15 cellular contexts compared by ENCODE assay signal in genomic region chr7:39536926-39537325, GRCh38.
"Had no signal": no experiment of that assay in that cellular context is flagged by ENCODE, and none has a peak within 500 bp of the region (broad histone marks: within the 10 kb centered on the region; RNA-seq: fewer than 3 reads in every experiment).

No MANE protein-coding gene starts in this region.

- H3K36me3 ChIP-seq: brain microvascular endothelial cell, suprapubic skin, transverse colon, vagina had no signal

- H3K9me3 ChIP-seq: suprapubic skin, transverse colon, vagina had no signal

- DNase-seq: activated CD4-positive, alpha-beta T cell treated with anti-CD3 and anti-CD28 coated beads for 36 hours; activated CD4-positive, alpha-beta T cell treated with anti-CD3 and anti-CD28 coated beads, Interleukin-2, amount 50 U/mL, for 48 hours; amniotic stem cell; brain microvascular endothelial cell; left ventricle myocardium superior; right cardiac atrium; small intestine; stimulated activated CD4-positive, alpha-beta T cell treated with anti-CD3 and anti-CD28 coated beads, Interleukin-4, amount 100 ng/mL, for 1 hour; stimulated activated naive CD8-positive, alpha-beta T cell treated with anti-CD3 and anti-CD28 coated beads, Interleukin-15, amount 100 ng/mL, for 72 hours; transverse colon had no signal

- FAIRE-seq: endometrium, small intestine, TTC549 had no signal

- H3K4me1 ChIP-seq: suprapubic skin, vagina had no signal

- ATAC-seq: activated CD4-positive, alpha-beta T cell treated with anti-CD3 and anti-CD28 coated beads for 36 hours; left ventricle myocardium superior; right cardiac atrium; stimulated activated naive CD8-positive, alpha-beta T cell treated with anti-CD3 and anti-CD28 coated beads, Interleukin-15, amount 100 ng/mL, for 72 hours had no signal

- H3K27me3 ChIP-seq: brain microvascular endothelial cell, suprapubic skin, transverse colon, vagina had no signal

- H3K27ac ChIP-seq: brain microvascular endothelial cell, coronary artery, suprapubic skin, vagina had no signal

- H3K4me3 ChIP-seq: coronary artery, suprapubic skin, transverse colon, vagina had no signal
